26 cellular contexts compared by ENCODE assay signal in the genomic region with DNA sequence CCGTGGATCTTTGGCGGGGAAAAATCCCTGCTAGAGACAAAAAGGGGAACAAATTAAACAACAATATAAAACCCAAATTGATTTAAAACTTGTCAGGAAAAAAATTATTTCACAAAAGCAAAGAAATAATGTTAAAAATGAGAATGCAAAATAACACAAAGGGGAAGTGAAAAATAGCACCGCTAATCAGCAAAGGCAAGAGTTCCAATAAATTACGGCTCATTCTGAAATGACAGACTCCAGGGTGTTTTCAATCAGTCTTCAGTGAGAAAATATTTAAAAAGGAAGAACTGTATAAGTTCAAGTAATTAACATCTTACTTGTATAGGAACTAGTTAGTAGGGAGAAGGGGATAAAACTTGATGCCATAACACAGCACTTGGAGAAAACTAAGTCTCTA.
DNase-seq lines count a peak whose midpoint lies in the region; ATAC-seq, FAIRE-seq and TF ChIP-seq lines count a peak whose summit lies in the region.
"Had no signal": no experiment of that assay in that cellular context is flagged by ENCODE, and none has a peak within 500 bp of the region (broad histone marks: within the 10 kb centered on the region; RNA-seq: fewer than 3 reads in every experiment).

No MANE protein-coding gene starts in this region.

- no peak for FAIRE-seq in GM12891 (lab: Jason Lieb, UNC)
- FAIRE-seq: A549, D721Med, GM12892, GM18507, GM19239, H54, HepG2, K562 had no signal

- H3K36me3 Mint-ChIP-seq in neural crest cell (ENCODE audit: low read depth) (no peaks in the 10 kb centered on the region), natural killer cell (no peaks in the 10 kb centered on the region)
- H3K36me3 Mint-ChIP-seq in activated naive CD4-positive, alpha-beta T cell treated with anti-CD3 and anti-CD28 coated beads, Interleukin-2, amount 50 U/mL, for 72 hours: no peaks in the 10 kb centered on the region

- ATAC-seq in GM21576 (IDR thresholded peaks at IDR 0.05; ENCODE audit: unreplicated experiment) (peak; percentile 52), natural killer cell (no peak)
- ATAC-seq in activated naive CD4-positive, alpha-beta T cell treated with anti-CD3 and anti-CD28 coated beads, Interleukin-2, amount 50 U/mL, for 72 hours: no peak
- ATAC-seq: A549, HepG2, K562, PC-3 had no signal

- H3K4me1 Mint-ChIP-seq in neural crest cell (peaks cover 4% of the 10 kb centered on the region), natural killer cell (no peaks in the 10 kb centered on the region)

- H3K27ac Mint-ChIP-seq in neural crest cell (ENCODE audit: unreplicated experiment): peak overlapping the region; percentile 82
- H3K27ac Mint-ChIP-seq in natural killer cell: no peak overlapping the region
- H3K27ac Mint-ChIP-seq in activated naive CD4-positive, alpha-beta T cell treated with anti-CD3 and anti-CD28 coated beads, Interleukin-2, amount 50 U/mL, for 72 hours: no peak overlapping the region
- H3K27ac Mint-ChIP-seq: B cell had no signal

- DNase-seq in GM12891 (ENCODE audit: insufficient read length, low spot score) (no peak), MV-4-11 (lab: John Stamatoyannopoulos, UW) (peak; percentile 2), neural crest cell (ENCODE audit: low read depth, low spot score) (no peak), T-helper 1 cell (no peak), natural killer cell (no peak)
- DNase-seq in activated naive CD4-positive, alpha-beta T cell treated with anti-CD3 and anti-CD28 coated beads, Interleukin-2, amount 50 U/mL, for 72 hours (ENCODE audit: low spot score in 2 of 2): no peak
- DNase-seq: EL, GF-D8, NCI-H1105, NCI-H146, NCI-H2029 treated with DMSO at 0.1 percent for 48 hours, NCI-H345, NCI-H524 treated with DMSO at 0.1 percent for 48 hours, NCI-H82, PC-3, Right ventricle myocardium superior had no signal

- intact Hi-C loops in natural killer cell (cut with micrococcal nuclease): no loop called here

- no peak for TF ChIP-seq CTCF in neural crest cell (conservative IDR thresholded peaks at IDR 0.05)
- no peak for TF ChIP-seq CTCF in natural killer cell (IDR thresholded peaks at IDR 0.05)

- H3K27me3 Mint-ChIP-seq in neural crest cell (ENCODE audit: low read depth) (no peaks in the 10 kb centered on the region), natural killer cell (ENCODE audit: low read depth in 2 of 2) (no peaks in the 10 kb centered on the region)
- H3K27me3 Mint-ChIP-seq: B cell had no signal

- TF ChIP-seq POLR2A in GM12891 (IDR thresholded peaks at IDR 0.05; ENCODE audit: low read depth, low read length): no peak

- H3K4me3 Mint-ChIP-seq in neural crest cell: no peak overlapping the region
- H3K4me3 Mint-ChIP-seq in natural killer cell: no peak overlapping the region
- H3K4me3 Mint-ChIP-seq: B cell had no signal

- no peaks in the 10 kb centered on the region for H3K9me3 Mint-ChIP-seq in neural crest cell
- H3K9me3 Mint-ChIP-seq in natural killer cell: peaks cover 0 to 4% of the 10 kb centered on the region in 2 donors
- H3K9me3 Mint-ChIP-seq in activated naive CD4-positive, alpha-beta T cell treated with anti-CD3 and anti-CD28 coated beads, Interleukin-2, amount 50 U/mL, for 72 hours: no peaks in the 10 kb centered on the region

TF ChIP-seq in GM12891, 5 proteins besides CTCF, POLR2A, EP300 and RAD21:
- TF ChIP-seq POU2F2 (IDR thresholded peaks at IDR 0.05; ENCODE audit: low read depth, low read length) (no peak), POLR2AphosphoS5 (IDR thresholded peaks at IDR 0.05; ENCODE audit: low read depth, low read length) (no peak), PAX5 (IDR thresholded peaks at IDR 0.05; ENCODE audit: insufficient read depth, low read length, severe bottlenecking) (no peak), TAF1 (IDR thresholded peaks at IDR 0.05; ENCODE audit: low read depth, low read length) (no peak), SPI1 (IDR thresholded peaks at IDR 0.05; ENCODE audit: low read depth, low read length) (peak; percentile 82)
